ENCODE assay signal across 12 cellular contexts in the genomic region with DNA sequence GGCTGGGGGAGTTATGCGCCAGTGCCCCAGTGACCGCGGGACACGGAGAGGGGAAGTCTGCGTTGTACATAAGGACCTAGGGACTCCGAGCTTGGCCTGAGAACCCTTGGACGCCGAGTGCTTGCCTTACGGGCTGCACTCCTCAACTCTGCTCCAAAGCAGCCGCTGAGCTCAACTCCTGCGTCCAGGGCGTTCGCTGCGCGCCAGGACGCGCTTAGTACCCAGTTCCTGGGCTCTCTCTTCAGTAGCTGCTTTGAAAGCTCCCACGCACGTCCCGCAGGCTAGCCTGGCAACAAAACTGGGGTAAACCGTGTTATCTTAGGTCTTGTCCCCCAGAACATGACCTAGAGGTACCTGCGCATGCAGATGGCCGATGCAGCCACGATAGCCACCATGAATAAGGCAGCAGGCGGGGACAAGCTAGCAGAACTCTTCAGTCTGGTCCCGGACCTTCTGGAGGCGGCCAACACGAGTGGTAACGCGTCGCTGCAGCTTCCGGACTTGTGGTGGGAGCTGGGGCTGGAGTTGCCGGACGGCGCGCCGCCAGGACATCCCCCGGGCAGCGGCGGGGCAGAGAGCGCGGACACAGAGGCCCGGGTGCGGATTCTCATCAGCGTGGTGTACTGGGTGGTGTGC.
DNase-seq lines count a peak whose midpoint lies in the region; TF ChIP-seq lines count a peak whose summit lies in the region.
"Had no signal": no experiment of that assay in that cellular context is flagged by ENCODE, and none has a peak within 500 bp of the region (broad histone marks: within the 10 kb centered on the region; RNA-seq: fewer than 3 reads in every experiment).

A gene with protein sequence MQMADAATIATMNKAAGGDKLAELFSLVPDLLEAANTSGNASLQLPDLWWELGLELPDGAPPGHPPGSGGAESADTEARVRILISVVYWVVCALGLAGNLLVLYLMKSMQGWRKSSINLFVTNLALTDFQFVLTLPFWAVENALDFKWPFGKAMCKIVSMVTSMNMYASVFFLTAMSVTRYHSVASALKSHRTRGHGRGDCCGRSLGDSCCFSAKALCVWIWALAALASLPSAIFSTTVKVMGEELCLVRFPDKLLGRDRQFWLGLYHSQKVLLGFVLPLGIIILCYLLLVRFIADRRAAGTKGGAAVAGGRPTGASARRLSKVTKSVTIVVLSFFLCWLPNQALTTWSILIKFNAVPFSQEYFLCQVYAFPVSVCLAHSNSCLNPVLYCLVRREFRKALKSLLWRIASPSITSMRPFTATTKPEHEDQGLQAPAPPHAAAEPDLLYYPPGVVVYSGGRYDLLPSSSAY (plus strand): TSS at position 6 of the 636 bp plus-strand sequence. CDS start 355 bp downstream, at position 361.

- peaks cover 0 to 48% of the 10 kb centered on the region in 2 donors for H3K27me3 ChIP-seq in tibial artery
- H3K27me3 ChIP-seq: ovary had no signal

- peak within 1 kb of the TSS; percentile 66 for H3K4me3 ChIP-seq in coronary artery
- peak within 1 kb of the TSS; percentile 28 to 45 for H3K4me3 ChIP-seq in tibial artery
- H3K4me3 ChIP-seq: ovary, thyroid gland had no signal

- intact Hi-C loops in tibial artery (cut with DNase I; ENCODE audit: low total_unique reads): loop anchor here (10.0 kb wide), 1 partner anchor 502 kb away; no protein-coding TSS in a partner anchor

- DNase-seq in NCI-H82 (lab: John Stamatoyannopoulos, UW): peak; percentile 49
- no peak for DNase-seq in NCI-H82 treated with DMSO at 0.1 percent for 48 hours (lab: John Stamatoyannopoulos, UW; ENCODE audit: unreplicated experiment)
- no peak for DNase-seq in coronary artery (ENCODE audit: low spot score)
- peak; percentile 34 for DNase-seq in left kidney (ENCODE audit: low read depth, low spot score)
- no peak for DNase-seq in tibial artery
- DNase-seq in DMS153 treated with DMSO at 0.1 percent for 48 hours (lab: John Stamatoyannopoulos, UW; ENCODE audit: unreplicated experiment): no peak
- no peak for DNase-seq in LoVo (ENCODE audit: low spot score)
- no peak for DNase-seq in NOMO-1 treated with dmso at 0.1 percent for 144 hours (lab: John Stamatoyannopoulos, UW; ENCODE audit: unreplicated experiment)
- DNase-seq: AML-193 had no signal

- TF ChIP-seq CTCF in coronary artery (IDR thresholded peaks at IDR 0.05): no peak
- TF ChIP-seq CTCF in tibial artery (IDR thresholded peaks at IDR 0.05): no peak

- H3K27ac ChIP-seq in coronary artery: no peak within 1 kb of the TSS
- no peak within 1 kb of the TSS for H3K27ac ChIP-seq in tibial artery
- H3K27ac ChIP-seq: KMS-11, ovary, thyroid gland had no signal

- H3K9me3 ChIP-seq in tibial artery: no peaks in the 10 kb centered on the region
- H3K9me3 ChIP-seq: ovary, thyroid gland had no signal

- no peaks in the 10 kb centered on the region for H3K36me3 ChIP-seq in tibial artery
- H3K36me3 ChIP-seq: ovary, thyroid gland had no signal

- peaks cover 0 to 21% (median 19%) of the 10 kb centered on the region in 4 donors for H3K4me1 ChIP-seq in tibial artery

Comparison
In these comparisons a context has a peak if more than half of its experiments do, and no peak if none do; other contexts are left out.
1. DNase-seq: peak in NCI-H82 (single experiment) and left kidney (single experiment); none in NCI-H82 treated with DMSO at 0.1 percent for 48 hours (single experiment), coronary artery (single experiment), tibial artery (0 of 2), DMS153 treated with DMSO at 0.1 percent for 48 hours (single experiment), LoVo (single experiment) and NOMO-1 treated with dmso at 0.1 percent for 144 hours (single experiment).